In genomic region chr6:15464211-15464725, GRCh38 we compare ENCODE assay signal across 1 cellular context.
TF ChIP-seq lines count a peak whose summit lies in the region.

No MANE protein-coding gene starts in this region.

TF ChIP-seq in WTC11, 78 proteins besides CTCF, POLR2A, EP300 and RAD21 (continued from another document):
- TF ChIP-seq AR (CRISPR knock-in tag; IDR thresholded peaks at IDR 0.05) (no peak), ZNF317 (CRISPR knock-in tag; IDR thresholded peaks at IDR 0.05; ENCODE audit: borderline replicate concordance, low read depth) (no peak), HMGXB4 (CRISPR knock-in tag; IDR thresholded peaks at IDR 0.05) (no peak), ERG (CRISPR knock-in tag; IDR thresholded peaks at IDR 0.05) (no peak), ESRRA (CRISPR knock-in tag; IDR thresholded peaks at IDR 0.05; ENCODE audit: borderline replicate concordance) (no peak), ZNF219 (CRISPR knock-in tag; IDR thresholded peaks at IDR 0.05; ENCODE audit: borderline replicate concordance) (no peak), RELA (CRISPR knock-in tag; IDR thresholded peaks at IDR 0.05; ENCODE audit: borderline replicate concordance) (no peak)
